In the genomic region with DNA sequence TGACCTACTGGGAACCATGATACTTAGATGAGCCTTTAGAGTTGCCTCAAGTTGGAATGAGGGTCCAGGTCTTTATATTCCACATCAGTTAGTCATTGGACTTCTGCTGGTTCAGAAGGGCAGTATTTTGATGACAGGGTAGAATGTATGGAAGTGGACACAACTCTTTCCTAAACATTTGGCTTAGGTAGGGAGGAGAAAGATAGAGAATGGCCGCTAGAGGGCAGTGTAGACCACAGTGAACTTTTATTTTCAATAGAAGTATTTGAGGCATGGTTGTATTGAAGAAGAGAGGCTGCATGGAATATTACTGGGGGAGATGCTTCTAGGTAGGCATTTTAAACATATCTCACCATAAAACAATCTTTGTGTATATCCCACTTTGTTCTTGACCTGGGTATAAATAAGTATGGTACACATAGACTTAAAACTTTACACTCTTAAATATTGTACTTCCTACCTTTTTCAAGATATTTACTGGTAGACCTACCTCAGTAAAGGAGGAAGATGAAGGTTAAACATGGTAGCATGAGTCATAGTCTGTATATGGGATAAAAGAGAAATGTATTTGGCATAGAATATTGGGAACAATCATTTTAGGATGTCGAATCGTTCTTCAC, we compare ENCODE assay signal across 8 cellular contexts.
DNase-seq lines count a peak whose midpoint lies in the region; ATAC-seq and TF ChIP-seq lines count a peak whose summit lies in the region.

No MANE protein-coding gene starts in this region.

- no peaks in the 10 kb centered on the region for H3K4me1 ChIP-seq in lung (ENCODE audit: control insufficient read depth in 2 of 2, insufficient read depth in 2 of 2, low read length in 2 of 2)

- no peak overlapping the region for H3K4me3 ChIP-seq in lung

- WGBS in lung, 2 donors = 63 to 64% methylated on average over 3 of the region's 3 CpGs

- no peak overlapping the region for H3K27ac ChIP-seq in lung (ENCODE audit: low read depth in 1 of 2, low read length in 1 of 2)
- peak overlapping the region; percentile 47 for H3K27ac ChIP-seq in substantia nigra (ENCODE audit: low read depth, low read length, poor library complexity, severe bottlenecking)

- H3K36me3 Mint-ChIP-seq in activated T-cell treated with anti-CD3 and anti-CD28 coated beads, Interleukin-2, amount 50 U/mL, for 24 hours (ENCODE audit: low read depth) = no peaks in the 10 kb centered on the region
- no peaks in the 10 kb centered on the region for H3K36me3 Mint-ChIP-seq in T-helper 2 cell treated with Interferon-gamma antibody and Interleukin-4, amounts not matched to agents 5 μg/mL and 100 μg/mL, for 36 hours (ENCODE audit: low read depth)

- no peaks in the 10 kb centered on the region for H3K27me3 Mint-ChIP-seq in activated T-cell treated with anti-CD3 and anti-CD28 coated beads, Interleukin-2, amount 50 U/mL, for 24 hours
- H3K27me3 Mint-ChIP-seq in T-helper 2 cell treated with Interferon-gamma antibody and Interleukin-4, amounts not matched to agents 5 μg/mL and 100 μg/mL, for 36 hours (ENCODE audit: low read depth) = no peaks in the 10 kb centered on the region

- H3K9me3 ChIP-seq in lung (ENCODE audit: control insufficient read depth in 2 of 2, insufficient read depth in 1 of 2, low read length in 1 of 2) = no peaks in the 10 kb centered on the region

- TF ChIP-seq CTCF in lung (IDR thresholded peaks at IDR 0.05; ENCODE audit: control extremely low read depth, extremely low read depth) = peak; percentile 27

- no peaks in the 10 kb centered on the region for H3K9me3 Mint-ChIP-seq in activated T-cell treated with anti-CD3 and anti-CD28 coated beads, Interleukin-2, amount 50 U/mL, for 24 hours
- H3K9me3 Mint-ChIP-seq in T-helper 2 cell treated with Interferon-gamma antibody and Interleukin-4, amounts not matched to agents 5 μg/mL and 100 μg/mL, for 36 hours = no peaks in the 10 kb centered on the region

- no peaks in the 10 kb centered on the region for H3K36me3 ChIP-seq in lung (ENCODE audit: control insufficient read depth in 2 of 2, insufficient read depth in 2 of 2, low read length in 2 of 2)

- no peaks in the 10 kb centered on the region for H3K4me1 Mint-ChIP-seq in activated T-cell treated with anti-CD3 and anti-CD28 coated beads, Interleukin-2, amount 50 U/mL, for 24 hours (ENCODE audit: low read depth)
- no peaks in the 10 kb centered on the region for H3K4me1 Mint-ChIP-seq in T-helper 2 cell treated with Interferon-gamma antibody and Interleukin-4, amounts not matched to agents 5 μg/mL and 100 μg/mL, for 36 hours (ENCODE audit: low read depth)

- no peak overlapping the region for H3K27ac Mint-ChIP-seq in activated T-cell treated with anti-CD3 and anti-CD28 coated beads, Interleukin-2, amount 50 U/mL, for 24 hours
- H3K27ac Mint-ChIP-seq in T-helper 2 cell treated with Interferon-gamma antibody and Interleukin-4, amounts not matched to agents 5 μg/mL and 100 μg/mL, for 36 hours = no peak overlapping the region

- no peak for ATAC-seq in lung (ENCODE audit: insufficient read depth, low FRiP score)

- H3K27me3 ChIP-seq in lung (ENCODE audit: control insufficient read depth, insufficient read depth) = no peaks in the 10 kb centered on the region

- H3K4me3 Mint-ChIP-seq in activated T-cell treated with anti-CD3 and anti-CD28 coated beads, Interleukin-2, amount 50 U/mL, for 24 hours = no peak overlapping the region
- H3K4me3 Mint-ChIP-seq in T-helper 2 cell treated with Interferon-gamma antibody and Interleukin-4, amounts not matched to agents 5 μg/mL and 100 μg/mL, for 36 hours = no peak overlapping the region

- peak; percentile 16 for DNase-seq in activated T-cell treated with anti-CD3 and anti-CD28 coated beads for 24 hours (ENCODE audit: low read depth)
- no peak for DNase-seq in activated T-cell treated with anti-CD3 and anti-CD28 coated beads, Interleukin-2, amount 50 U/mL, for 24 hours
- DNase-seq in H4 (ENCODE audit: low spot score) = peak; percentile 3
- peak; percentile 48 for DNase-seq in M059J (ENCODE audit: low read depth)
- peak; percentile 4 for DNase-seq in T-helper 2 cell treated with Interferon-gamma antibody and Interleukin-4, amounts not matched to agents 5 μg/mL and 100 μg/mL, for 36 hours (ENCODE audit: low spot score)
- peak; percentile 69 for DNase-seq in dedifferentiated amniotic fluid mesenchymal stem cell (ENCODE audit: extremely low spot score)
- peak; percentile 50 for DNase-seq in lung (ENCODE audit: low spot score)
- peak in 35 of 49 donors; percentile 0 to 64 (median 19) for DNase-seq in substantia nigra (lab: John Stamatoyannopoulos, UW)
